In genomic region chr2:831638-832037, GRCh38 we compare ENCODE assay signal across 26 cellular contexts.
"Had no signal": no experiment of that assay in that cellular context is flagged by ENCODE, and none has a peak within 500 bp of the region (broad histone marks: within the 10 kb centered on the region; RNA-seq: fewer than 3 reads in every experiment).

No MANE protein-coding gene starts in this region.

- H3K9me3 Mint-ChIP-seq: activated CD4-positive, alpha-beta memory T cell treated with anti-CD3 and anti-CD28 coated beads for 36 hours; activated CD4-positive, alpha-beta T cell treated with anti-CD3 and anti-CD28 coated beads, Interleukin-2, amount 10 ng/mL, durations not matched to agents 24 days and 14 days; activated naive CD4-positive, alpha-beta T cell treated with anti-CD3 and anti-CD28 coated beads, Interleukin-2, amount 10 ng/mL, durations not matched to agents 7 days and 5 days; activated naive CD4-positive, alpha-beta T cell treated with anti-CD3 and anti-CD28 coated beads, Interleukin-2, amount 50 U/mL, for 72 hours; activated naive CD8-positive, alpha-beta T cell treated with anti-CD3 and anti-CD28 coated beads, Interleukin-2, amount 10 ng/mL, durations not matched to agents 7 days and 5 days; activated T-cell treated with anti-CD3 and anti-CD28 coated beads, Interleukin-2, amount 50 U/mL, for 4 hours; activated T-helper 17 cell treated with anti-CD3 and anti-CD28 coated beads, Interleukin-2, amount 50 U/mL, for 72 hours; central memory CD8-positive, alpha-beta T cell; effector memory CD8-positive, alpha-beta T cell had no signal

- H3K36me3 ChIP-seq: ascending aorta, breast epithelium, cardiac muscle cell, esophagus squamous epithelium, gastroesophageal sphincter had no signal

- H3K27ac Mint-ChIP-seq: activated CD4-positive, alpha-beta memory T cell treated with anti-CD3 and anti-CD28 coated beads for 36 hours; activated CD4-positive, alpha-beta T cell treated with anti-CD3 and anti-CD28 coated beads for 36 hours; activated CD4-positive, alpha-beta T cell treated with anti-CD3 and anti-CD28 coated beads, Interleukin-2, amount 10 ng/mL, durations not matched to agents 24 days and 14 days; activated CD8-positive, alpha-beta T cell treated with anti-CD3 and anti-CD28 coated beads, Interleukin-2, amount 10 ng/mL, durations not matched to agents 7 days and 5 days; activated naive CD4-positive, alpha-beta T cell treated with anti-CD3 and anti-CD28 coated beads, Interleukin-2, amount 10 ng/mL, durations not matched to agents 7 days and 5 days; activated naive CD4-positive, alpha-beta T cell treated with anti-CD3 and anti-CD28 coated beads, Interleukin-2, amount 50 U/mL, for 72 hours; activated naive CD8-positive, alpha-beta T cell treated with anti-CD3 and anti-CD28 coated beads, Interleukin-2, amount 10 ng/mL, durations not matched to agents 7 days and 5 days; activated T-helper 17 cell treated with anti-CD3 and anti-CD28 coated beads, Interleukin-2, amount 50 U/mL, for 72 hours; brain; effector memory CD8-positive, alpha-beta T cell had no signal

- H3K36me3 Mint-ChIP-seq: activated CD4-positive, alpha-beta memory T cell treated with anti-CD3 and anti-CD28 coated beads for 36 hours; activated naive CD4-positive, alpha-beta T cell treated with anti-CD3 and anti-CD28 coated beads, Interleukin-2, amount 10 ng/mL, durations not matched to agents 7 days and 5 days; activated naive CD4-positive, alpha-beta T cell treated with anti-CD3 and anti-CD28 coated beads, Interleukin-2, amount 50 U/mL, for 72 hours; activated naive CD8-positive, alpha-beta T cell treated with anti-CD3 and anti-CD28 coated beads, Interleukin-2, amount 10 ng/mL, durations not matched to agents 7 days and 5 days; brain had no signal

- DNase-seq: activated CD4-positive, alpha-beta memory T cell treated with anti-CD3 and anti-CD28 coated beads for 36 hours; activated CD4-positive, alpha-beta T cell treated with anti-CD3 and anti-CD28 coated beads for 36 hours; activated CD4-positive, alpha-beta T cell treated with anti-CD3 and anti-CD28 coated beads, Interleukin-2, amount 10 ng/mL, durations not matched to agents 24 days and 14 days; activated CD4-positive, CD25-positive, alpha-beta regulatory T cell; activated CD4-positive, CD25-positive, alpha-beta regulatory T cell treated with anti-CD3 and anti-CD28 coated beads, Interleukin-2, amount 50 U/mL, for 72 hours; activated CD8-positive, alpha-beta T cell treated with anti-CD3 and anti-CD28 coated beads, Interleukin-2, amount 10 ng/mL, durations not matched to agents 7 days and 5 days; activated effector memory CD4-positive, alpha-beta T cell treated with Interleukin-2 at 50 U/mL for 16 hours; activated naive CD4-positive, alpha-beta T cell treated with anti-CD3 and anti-CD28 coated beads, Interleukin-2, amount 10 ng/mL, durations not matched to agents 7 days and 5 days; activated naive CD8-positive, alpha-beta T cell treated with anti-CD3 and anti-CD28 coated beads, Interleukin-2, amount 10 ng/mL, durations not matched to agents 7 days and 5 days; activated T-cell treated with anti-CD3 and anti-CD28 coated beads, Interleukin-2, amount 50 U/mL, for 4 hours; cortex of kidney; dermis blood vessel endothelial cell; effector CD4-positive, alpha-beta T cell; effector memory CD8-positive, alpha-beta T cell; erythroblast; esophagus squamous epithelium; foreskin melanocyte; T-helper 2 cell had no signal

- H3K4me3 ChIP-seq: ascending aorta, breast epithelium, cardiac muscle cell, esophagus squamous epithelium, gastroesophageal sphincter had no signal

- H3K27me3 ChIP-seq: ascending aorta, breast epithelium, cardiac muscle cell, gastroesophageal sphincter had no signal

- H3K4me1 Mint-ChIP-seq: activated naive CD4-positive, alpha-beta T cell treated with anti-CD3 and anti-CD28 coated beads, Interleukin-2, amount 10 ng/mL, durations not matched to agents 7 days and 5 days; activated T-helper 17 cell treated with anti-CD3 and anti-CD28 coated beads, Interleukin-2, amount 50 U/mL, for 72 hours; central memory CD8-positive, alpha-beta T cell had no signal

- H3K9me3 ChIP-seq: ascending aorta, breast epithelium, esophagus squamous epithelium, gastroesophageal sphincter had no signal

- H3K27me3 Mint-ChIP-seq: activated CD4-positive, alpha-beta T cell treated with anti-CD3 and anti-CD28 coated beads, Interleukin-2, amount 10 ng/mL, durations not matched to agents 24 days and 14 days had no signal

- H3K4me3 Mint-ChIP-seq: activated CD4-positive, alpha-beta memory T cell treated with anti-CD3 and anti-CD28 coated beads for 36 hours; activated CD4-positive, alpha-beta T cell treated with anti-CD3 and anti-CD28 coated beads for 36 hours; activated CD4-positive, alpha-beta T cell treated with anti-CD3 and anti-CD28 coated beads, Interleukin-2, amount 10 ng/mL, durations not matched to agents 24 days and 14 days; activated CD8-positive, alpha-beta T cell treated with anti-CD3 and anti-CD28 coated beads, Interleukin-2, amount 10 ng/mL, durations not matched to agents 7 days and 5 days; activated naive CD4-positive, alpha-beta T cell treated with anti-CD3 and anti-CD28 coated beads, Interleukin-2, amount 10 ng/mL, durations not matched to agents 7 days and 5 days; activated naive CD8-positive, alpha-beta T cell treated with anti-CD3 and anti-CD28 coated beads, Interleukin-2, amount 10 ng/mL, durations not matched to agents 7 days and 5 days; activated T-cell treated with anti-CD3 and anti-CD28 coated beads, Interleukin-2, amount 50 U/mL, for 4 hours; activated T-helper 17 cell treated with anti-CD3 and anti-CD28 coated beads, Interleukin-2, amount 50 U/mL, for 72 hours; brain; central memory CD8-positive, alpha-beta T cell; effector memory CD8-positive, alpha-beta T cell had no signal

- H3K27ac ChIP-seq: ascending aorta, breast epithelium, cardiac muscle cell, esophagus squamous epithelium, gastroesophageal sphincter had no signal

- ATAC-seq: activated CD4-positive, alpha-beta T cell treated with anti-CD3 and anti-CD28 coated beads for 36 hours; activated CD8-positive, alpha-beta T cell treated with anti-CD3 and anti-CD28 coated beads, Interleukin-2, amount 10 ng/mL, durations not matched to agents 7 days and 5 days; activated naive CD4-positive, alpha-beta T cell treated with anti-CD3 and anti-CD28 coated beads, Interleukin-2, amount 50 U/mL, for 72 hours; activated T-cell treated with anti-CD3 and anti-CD28 coated beads, Interleukin-2, amount 50 U/mL, for 4 hours; activated T-helper 17 cell treated with anti-CD3 and anti-CD28 coated beads, Interleukin-2, amount 50 U/mL, for 72 hours; effector memory CD8-positive, alpha-beta T cell; gastroesophageal sphincter had no signal
